2 cellular contexts compared by ENCODE assay signal in the genomic region with DNA sequence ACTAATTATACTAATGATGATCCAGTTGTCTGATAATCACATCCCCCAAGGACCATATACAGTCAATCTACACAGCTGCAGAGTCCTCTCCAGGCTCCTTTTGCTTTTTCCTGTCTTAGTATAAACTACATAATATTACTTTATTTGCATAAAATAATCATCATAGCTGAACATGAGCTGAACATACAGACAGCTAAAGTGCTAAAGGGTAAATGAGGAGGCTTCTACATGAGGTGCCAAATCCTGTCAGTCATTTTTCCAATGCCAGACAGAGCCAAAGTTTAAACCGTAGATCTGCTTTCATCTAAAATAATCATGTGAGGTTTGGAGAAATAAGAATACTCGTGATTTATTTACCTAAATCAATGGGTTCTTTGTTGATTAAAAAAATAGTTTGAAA.
"Had no signal": no experiment of that assay in that cellular context is flagged by ENCODE, and none has a peak within 500 bp of the region (broad histone marks: within the 10 kb centered on the region; RNA-seq: fewer than 3 reads in every experiment).

No MANE protein-coding gene starts in this region.

- DNase-seq: GDM1 had no signal

- H3K4me3 ChIP-seq: GM12878 had no signal
